Comparison of ENCODE assay signal across 14 cellular contexts in genomic region chr4:176611954-176612353, GRCh38.
"Had no signal": no experiment of that assay in that cellular context is flagged by ENCODE, and none has a peak within 500 bp of the region (broad histone marks: within the 10 kb centered on the region; RNA-seq: fewer than 3 reads in every experiment).

No MANE protein-coding gene starts in this region.

- H3K27ac ChIP-seq: ascending aorta, breast epithelium, transverse colon had no signal

- H3K27me3 ChIP-seq: ascending aorta, breast epithelium, transverse colon had no signal

- ATAC-seq: activated naive CD8-positive, alpha-beta T cell treated with anti-CD3 and anti-CD28 coated beads, Interleukin-2, amount 50 U/mL, for 24 hours had no signal

- H3K4me3 ChIP-seq: ascending aorta, breast epithelium, transverse colon had no signal

- H3K9me3 ChIP-seq: ascending aorta, breast epithelium had no signal

- H3K36me3 ChIP-seq: ascending aorta, breast epithelium, transverse colon had no signal

- DNase-seq: activated CD4-positive, CD25-positive, alpha-beta regulatory T cell treated with anti-CD3 and anti-CD28 coated beads, Interleukin-2, amount 50 U/mL, for 72 hours; activated naive CD4-positive, alpha-beta T cell treated with Interleukin-2 at 50 U/mL for 16 hours; activated naive CD8-positive, alpha-beta T cell treated with anti-CD3 and anti-CD28 coated beads, Interleukin-2, amount 50 U/mL, for 24 hours; cerebellar nuclear complex; effector memory CD4-positive, alpha-beta T cell; foreskin fibroblast; hypothalamus; mesendoderm; nephron progenitor cell; occipital lobe; stimulated activated CD4-positive, alpha-beta T cell treated with anti-CD3 and anti-CD28 coated beads, Interleukin-2, amount 100 ng/mL, for 48 hours; transverse colon had no signal
